In genomic region chr10:124743188-124744046, GRCh38 we compare ENCODE assay signal across 8 cellular contexts. TPM values are rescaled to one million over a fixed set of nuclear protein-coding genes. Genes with fewer than 3 reads are reported as not detected.
A peak's percentile ranks its signal among the peaks of the same experiment; 100 is the strongest.
DNase-seq lines count a peak whose midpoint lies in the region; ATAC-seq, FAIRE-seq and TF ChIP-seq lines count a peak whose summit lies in the region.

No MANE protein-coding gene starts in this region.

- H3K4me1 ChIP-seq in Karpas-422 (ENCODE audit: low read length) (peaks cover 64% of the 10 kb centered on the region), pancreas (peaks cover 12 to 47% (median 21%) of the 10 kb centered on the region in 3 donors)

- H3K36me3 ChIP-seq in Karpas-422 (ENCODE audit: insufficient read depth, low read length) (0 out of 2 replicates have a peak, but pooled peaks cover 3% of the 10 kb centered on the region), pancreas (no peaks in the 10 kb centered on the region)

- H3K4me3 Mint-ChIP-seq in activated T-helper 1 cell treated with anti-CD3 and anti-CD28 coated beads, Interleukin-12 subunit alpha, Interleukin-12 subunit beta, Interleukin-2, Interleukin-4 antibody, amounts not matched to agents 30 ng/mL and 10 ng/mL and 1 ng/mL, durations not matched to agents 14 hours and 24 hours and 36 hours = peak overlapping the region; percentile 97

- peak overlapping the region; percentile 75 for H3K4me2 ChIP-seq in Karpas-422 (ENCODE audit: low read depth, low read length, poor library complexity, severe bottlenecking)

- peaks cover 7% of the 10 kb centered on the region for H3K27me3 Mint-ChIP-seq in activated T-helper 1 cell treated with anti-CD3 and anti-CD28 coated beads, Interleukin-12 subunit alpha, Interleukin-12 subunit beta, Interleukin-2, Interleukin-4 antibody, amounts not matched to agents 30 ng/mL and 10 ng/mL and 1 ng/mL, durations not matched to agents 14 hours and 24 hours and 36 hours (ENCODE audit: insufficient read depth)

- H4K20me1 ChIP-seq in Karpas-422 (ENCODE audit: insufficient read depth, low read depth, low read length) = no peaks in the 10 kb centered on the region; the same call in 1 of the 2 replicates

- H3K9me2 ChIP-seq in Karpas-422 (replicated peaks; ENCODE audit: insufficient read depth, low read length) = no peaks in the 10 kb centered on the region

- H3K4me3 ChIP-seq in AG04450 (ENCODE audit: low read depth, low read length) (peak overlapping the region; percentile 67), Karpas-422 (ENCODE audit: low read length) (peak overlapping the region; percentile 93), pancreas (peak overlapping the region; percentile 46 to 66 (median 64))

- CTCF ChIA-PET in AG04450 (lab: Charles Lee) = interaction anchor here (1.0 to 4.9 kb wide), 6 partner anchors 12 to 220 kb away, joined by 3 to 101 read pairs (median 27); no protein-coding TSS in a partner anchor

- POLR2A ChIA-PET in AG04450 (lab: Yijun Ruan, JAX) = interaction anchor here (0.6 kb wide), 1 partner anchor 72 kb away, joined by 3 read pairs; no protein-coding TSS in a partner anchor

- peaks cover 58% of the 10 kb centered on the region for H3K4me1 Mint-ChIP-seq in activated T-helper 1 cell treated with anti-CD3 and anti-CD28 coated beads, Interleukin-12 subunit alpha, Interleukin-12 subunit beta, Interleukin-2, Interleukin-4 antibody, amounts not matched to agents 30 ng/mL and 10 ng/mL and 1 ng/mL, durations not matched to agents 14 hours and 24 hours and 36 hours (ENCODE audit: low read depth)

- no peaks in the 10 kb centered on the region for H3K9me3 Mint-ChIP-seq in activated T-helper 1 cell treated with anti-CD3 and anti-CD28 coated beads, Interleukin-12 subunit alpha, Interleukin-12 subunit beta, Interleukin-2, Interleukin-4 antibody, amounts not matched to agents 30 ng/mL and 10 ng/mL and 1 ng/mL, durations not matched to agents 14 hours and 24 hours and 36 hours

- peak overlapping the region; percentile 96 for H3K9ac ChIP-seq in Karpas-422 (ENCODE audit: low read length)

- H3K27me3 ChIP-seq in AG04450 (ENCODE audit: control insufficient read depth, insufficient read depth, low read length) (no peaks in the 10 kb centered on the region), Karpas-422 (ENCODE audit: low read length) (no peaks in the 10 kb centered on the region), pancreas (no peaks in the 10 kb centered on the region)

- H3K36me3 Mint-ChIP-seq in activated T-helper 1 cell treated with anti-CD3 and anti-CD28 coated beads, Interleukin-12 subunit alpha, Interleukin-12 subunit beta, Interleukin-2, Interleukin-4 antibody, amounts not matched to agents 30 ng/mL and 10 ng/mL and 1 ng/mL, durations not matched to agents 14 hours and 24 hours and 36 hours (ENCODE audit: low read depth) = peaks cover 32% of the 10 kb centered on the region

- peak overlapping the region; percentile 86 for H3K27ac Mint-ChIP-seq in activated T-helper 1 cell treated with anti-CD3 and anti-CD28 coated beads, Interleukin-12 subunit alpha, Interleukin-12 subunit beta, Interleukin-2, Interleukin-4 antibody, amounts not matched to agents 30 ng/mL and 10 ng/mL and 1 ng/mL, durations not matched to agents 14 hours and 24 hours and 36 hours

- no peak overlapping the region for H2AFZ ChIP-seq in Karpas-422 (ENCODE audit: low read length)

- TF ChIP-seq CTCF in AG04450 (IDR thresholded peaks at IDR 0.05; ENCODE audit: low read depth, low read length) (no peak), pancreas (IDR thresholded peaks at IDR 0.05) (no peak)

- no peak for TF ChIP-seq POLR2A in GM12891 (IDR thresholded peaks at IDR 0.05; ENCODE audit: low read depth, low read length)

- intact Hi-C loops in activated T-helper 1 cell treated with anti-CD3 and anti-CD28 coated beads, Interleukin-12 subunit alpha, Interleukin-12 subunit beta, Interleukin-2, Interleukin-4 antibody, amounts not matched to agents 30 ng/mL and 10 ng/mL and 1 ng/mL, durations not matched to agents 14 hours and 24 hours and 36 hours (cut with micrococcal nuclease) = loop anchor here (1.0 to 5.0 kb wide), 5 partner anchors 48 to 325 kb away; partner anchors contain the start of genes ABRAXAS2, EEF1AKMT2 and OAT
- intact Hi-C loops in pancreas (cut with DNase I) = loop anchor here in 1 of 3 donors (5.0 kb wide), 1 partner anchor 206 kb away; no protein-coding TSS in a partner anchor

- WGBS in pancreas, 2 donors = 1% methylated on average over 71 to 89 of the region's 89 CpGs

- ATAC-seq in GM18517 (IDR thresholded peaks at IDR 0.05; ENCODE audit: unreplicated experiment) (peak; percentile 1), pancreas (peak in 3 of 4 donors; percentile 17 to 24 (median 22))

- H3K9me3 ChIP-seq in AG04450 (ENCODE audit: control insufficient read depth, insufficient read depth, low read length) (no peaks in the 10 kb centered on the region), Karpas-422 (ENCODE audit: low read length) (no peaks in the 10 kb centered on the region), pancreas (no peaks in the 10 kb centered on the region)

- H3K27ac ChIP-seq in AG04450 (ENCODE audit: low read depth, low read length) (no peak overlapping the region), Karpas-422 (ENCODE audit: low read length) (peak overlapping the region; percentile 95), pancreas (peak overlapping the region in 3 of 4 donors; percentile 48 to 75 (median 73))

- DNase-seq in AG04450 (ENCODE audit: low read depth, low spot score) (no peak), Karpas-422 (peak; percentile 93), germinal center (ENCODE audit: low spot score) (peak; percentile 48), pancreas (peak; percentile 32 to 77 (median 48)), GM12891 (ENCODE audit: insufficient read length, low spot score) (no peak)
- DNase-seq in activated T-helper 1 cell treated with anti-CD3 and anti-CD28 coated beads, Interleukin-12 subunit alpha, Interleukin-12 subunit beta, Interleukin-2, Interleukin-4 antibody, amounts not matched to agents 30 ng/mL and 10 ng/mL and 1 ng/mL, durations not matched to agents 14 hours and 24 hours and 36 hours (ENCODE audit: low spot score) = no peak
- DNase-seq in NK-92 treated with Interleukin-12 subunit alpha and Interleukin-12 subunit beta, amount 100 ng/mL, for 24 hours (lab: John Stamatoyannopoulos, UW) = no peak

- H3K79me2 ChIP-seq in Karpas-422 (ENCODE audit: low read length) = peaks cover 67% of the 10 kb centered on the region

- FAIRE-seq in pancreas (lab: Jason Lieb, UNC) (no peak), GM12891 (lab: Jason Lieb, UNC) (no peak)

TF ChIP-seq in GM12891, 5 proteins besides CTCF, POLR2A, EP300 and RAD21:
- TF ChIP-seq SPI1 (IDR thresholded peaks at IDR 0.05; ENCODE audit: low read depth, low read length) = no peak
- TF ChIP-seq TAF1 (IDR thresholded peaks at IDR 0.05; ENCODE audit: low read depth, low read length) = no peak
- no peak for TF ChIP-seq POU2F2 (IDR thresholded peaks at IDR 0.05; ENCODE audit: low read depth, low read length)
- TF ChIP-seq POLR2AphosphoS5 (IDR thresholded peaks at IDR 0.05; ENCODE audit: low read depth, low read length) = no peak
- TF ChIP-seq PAX5 (IDR thresholded peaks at IDR 0.05; ENCODE audit: insufficient read depth, low read length, severe bottlenecking) = no peak

RNA-seq across cellular contexts. Expression of gene FAM53B, which starts 0.8 kb away (rescaled TPM):
- polyA plus RNA-seq in AG04450 (2011; rRNA removed) (4.1 and 5.4 TPM in 2 replicates), pancreas (1 to 10 TPM; 5.3 to 9.7 TPM)
- polyA minus RNA-seq in AG04450 (2011; rRNA and poly(A)+ RNA removed) = 12.4 and 18.3 TPM in 2 replicates
- total RNA-seq in Karpas-422 (2014; rRNA removed; shearing (Covaris generic); ENCODE audit: low replicate concordance) = 72.5 and 148 TPM in 2 replicates
- total RNA-seq in activated T-helper 1 cell treated with anti-CD3 and anti-CD28 coated beads, Interleukin-12 subunit alpha, Interleukin-12 subunit beta, Interleukin-2, Interleukin-4 antibody, amounts not matched to agents 30 ng/mL and 10 ng/mL and 1 ng/mL, durations not matched to agents 14 hours and 24 hours and 36 hours = 31.8 and 32.7 TPM in 2 replicates
- total RNA-seq in pancreas = 10 to 100 TPM in 1 of 6 donors, 1 to 10 TPM in 5; 6.5 to 16.4 (median 8.5) TPM
- 8.0 TPM for polyA plus RNA-seq in GM12891 (2012; ENCODE audit: low read depth, missing spikeins)

RNA-seq across cellular contexts. Expression of gene EEF1AKMT2, which starts 48.3 kb away (rescaled TPM):
- polyA plus RNA-seq in AG04450 (2011; rRNA removed) (16.3 and 24.0 TPM in 2 replicates), pancreas (10 to 100 TPM; 10.0 to 11.9 TPM)
- 8.6 and 10.5 TPM in 2 replicates for polyA minus RNA-seq in AG04450 (2011; rRNA and poly(A)+ RNA removed)
- 24.9 and 38.3 TPM in 2 replicates for total RNA-seq in Karpas-422 (2014; rRNA removed; shearing (Covaris generic); ENCODE audit: low replicate concordance)
- 20.5 and 21.3 TPM in 2 replicates for total RNA-seq in activated T-helper 1 cell treated with anti-CD3 and anti-CD28 coated beads, Interleukin-12 subunit alpha, Interleukin-12 subunit beta, Interleukin-2, Interleukin-4 antibody, amounts not matched to agents 30 ng/mL and 10 ng/mL and 1 ng/mL, durations not matched to agents 14 hours and 24 hours and 36 hours
- 1 to 10 TPM; 5.7 to 9.4 (median 6.9) TPM for total RNA-seq in pancreas
- polyA plus RNA-seq in GM12891 (2012; ENCODE audit: low read depth, missing spikeins) = 15.7 TPM

RNA-seq across cellular contexts. Expression of gene ABRAXAS2, which starts 58.2 kb away (rescaled TPM):
- polyA plus RNA-seq in AG04450 (2011; rRNA removed) (14.9 and 19.1 TPM in 2 replicates), pancreas (1 to 10 TPM; 2.4 to 4.8 TPM)
- 11.4 and 14.7 TPM in 2 replicates for polyA minus RNA-seq in AG04450 (2011; rRNA and poly(A)+ RNA removed)
- 11.4 and 13.1 TPM in 2 replicates for total RNA-seq in Karpas-422 (2014; rRNA removed; shearing (Covaris generic); ENCODE audit: low replicate concordance)
- total RNA-seq in activated T-helper 1 cell treated with anti-CD3 and anti-CD28 coated beads, Interleukin-12 subunit alpha, Interleukin-12 subunit beta, Interleukin-2, Interleukin-4 antibody, amounts not matched to agents 30 ng/mL and 10 ng/mL and 1 ng/mL, durations not matched to agents 14 hours and 24 hours and 36 hours = 21.2 and 22.8 TPM in 2 replicates
- total RNA-seq in pancreas = 1 to 10 TPM; 2.8 to 7.2 (median 4.9) TPM
- 7.9 TPM for polyA plus RNA-seq in GM12891 (2012; ENCODE audit: low read depth, missing spikeins)

Comparison
In these comparisons a context has a peak if more than half of its experiments do, and no peak if none do; other contexts are left out.
1. DNase-seq: peak in Karpas-422 (single experiment), germinal center (single experiment) and pancreas (6 of 6); none in AG04450 (single experiment), activated T-helper 1 cell treated with anti-CD3 and anti-CD28 coated beads, Interleukin-12 subunit alpha, Interleukin-12 subunit beta, Interleukin-2, Interleukin-4 antibody, amounts not matched to agents 30 ng/mL and 10 ng/mL and 1 ng/mL, durations not matched to agents 14 hours and 24 hours and 36 hours (single experiment), GM12891 (single experiment) and NK-92 treated with Interleukin-12 subunit alpha and Interleukin-12 subunit beta, amount 100 ng/mL, for 24 hours (single experiment).
2. Peak in every context shown above with its lines, with median percentiles within 50 percentile points of each other: H3K4me3 ChIP-seq.